ENCODE assay signal across 8 cellular contexts in the genomic region with DNA sequence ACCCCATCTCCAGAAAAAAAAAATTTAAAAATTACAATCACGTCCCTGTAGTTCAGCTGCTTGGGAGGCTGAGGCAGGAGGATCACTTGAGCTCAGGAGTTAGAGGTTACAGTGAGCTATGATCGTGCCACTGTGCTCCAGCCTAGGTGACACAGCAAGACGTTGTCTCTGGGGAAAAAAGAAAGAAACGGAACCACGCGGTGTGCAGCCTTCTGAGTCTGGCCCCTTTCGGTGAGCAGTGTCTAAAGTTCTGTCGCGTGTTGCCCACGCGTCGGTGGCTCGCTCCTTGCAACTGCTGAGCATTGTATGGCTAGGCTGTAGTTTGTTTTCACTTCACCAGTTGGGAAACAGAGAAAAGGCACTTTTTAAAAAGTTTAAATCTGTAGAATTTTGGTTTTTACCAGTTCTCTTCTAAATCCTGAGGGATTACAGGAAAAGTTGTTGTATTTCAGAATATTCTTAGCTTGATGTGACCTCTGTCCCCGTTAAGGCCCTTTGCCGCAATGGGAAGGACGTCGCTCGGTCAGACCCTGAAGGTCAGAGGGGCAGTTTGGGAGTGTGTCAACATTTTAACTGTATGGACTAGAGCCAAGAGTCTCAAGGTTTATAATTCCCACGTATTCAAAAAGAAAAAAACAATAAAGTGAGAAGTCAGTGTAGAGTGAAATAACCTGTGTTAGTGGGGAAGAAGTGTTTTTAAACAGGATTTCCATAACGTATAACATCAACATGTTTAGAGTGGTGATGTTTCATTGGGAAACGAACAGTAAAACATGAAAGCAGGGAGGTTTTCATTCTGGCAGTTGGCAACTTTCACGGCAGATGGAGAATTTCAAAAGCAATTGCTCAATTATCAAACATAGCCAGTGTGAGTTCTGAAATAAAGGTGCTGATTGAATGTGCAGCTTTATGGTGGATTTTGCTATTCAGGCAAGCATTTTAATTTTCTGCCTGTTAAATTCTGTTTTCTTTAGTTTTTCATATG. TPM values are rescaled to one million over a fixed set of nuclear protein-coding genes. Genes with fewer than 3 reads are reported as not detected.
DNase-seq lines count a peak whose midpoint lies in the region; ATAC-seq, FAIRE-seq and TF ChIP-seq lines count a peak whose summit lies in the region.

No MANE protein-coding gene starts in this region.

- H2AFZ ChIP-seq in ACC112 (ENCODE audit: low read length, unreplicated experiment) (no peak overlapping the region), astrocyte (ENCODE audit: low read depth, low read length) (no peak overlapping the region), osteoblast (ENCODE audit: low read length) (no peak overlapping the region)

- H3K9me3 Mint-ChIP-seq in IgD-negative memory B cell (no peaks in the 10 kb centered on the region), astrocyte (ENCODE audit: unreplicated experiment) (no peaks in the 10 kb centered on the region)

- peak overlapping the region; percentile 15; the same call in 1 of the 2 replicates for H3K27ac ChIP-seq in ACC112 (ENCODE audit: low read depth, low read length)
- no peak overlapping the region for H3K27ac ChIP-seq in astrocyte (ENCODE audit: low read depth, low read length)
- H3K27ac ChIP-seq in osteoblast (ENCODE audit: low read depth, low read length): peak overlapping the region; percentile 2

- H3K36me3 Mint-ChIP-seq in IgD-negative memory B cell: peaks cover 3% of the 10 kb centered on the region
- peaks cover 13% of the 10 kb centered on the region for H3K36me3 Mint-ChIP-seq in astrocyte (ENCODE audit: low read depth, unreplicated experiment)

- H3K4me3 Mint-ChIP-seq in IgD-negative memory B cell: peak overlapping the region in 2 of 4 donors; percentile 35 to 87
- H3K4me3 Mint-ChIP-seq in astrocyte (ENCODE audit: unreplicated experiment): no peak overlapping the region

- peaks cover 12% of the 10 kb centered on the region; the same call in 1 of the 2 replicates for H3K36me3 ChIP-seq in ACC112 (ENCODE audit: insufficient read depth, low read length)
- peaks cover 23% of the 10 kb centered on the region for H3K36me3 ChIP-seq in astrocyte (ENCODE audit: insufficient read depth, low read length)
- peaks cover 42% of the 10 kb centered on the region for H3K36me3 ChIP-seq in osteoblast (ENCODE audit: insufficient read depth, low read length)

- H3K4me2 ChIP-seq in astrocyte (ENCODE audit: low read length) (no peak overlapping the region), osteoblast (ENCODE audit: insufficient read depth, low read length) (no peak overlapping the region)

- H3K4me1 Mint-ChIP-seq in IgD-negative memory B cell (peaks cover 20 to 21% (median 21%) of the 10 kb centered on the region in 3 donors), astrocyte (ENCODE audit: low read depth, unreplicated experiment) (peaks cover 16% of the 10 kb centered on the region)

- H3K9ac ChIP-seq in astrocyte (ENCODE audit: low read length): no peak overlapping the region

- no peak overlapping the region for H3K4me3 ChIP-seq in ACC112 (ENCODE audit: low read depth, low read length)
- no peak overlapping the region for H3K4me3 ChIP-seq in astrocyte (ENCODE audit: insufficient read depth, low read depth, low read length)
- H3K4me3 ChIP-seq in osteoblast (ENCODE audit: insufficient read depth, low read length): no peak overlapping the region

- no peak for ATAC-seq in HG03354 (IDR thresholded peaks at IDR 0.05; ENCODE audit: poor library complexity, severe bottlenecking, unreplicated experiment)

- H3K27ac Mint-ChIP-seq in IgD-negative memory B cell (peak overlapping the region; percentile 34 to 90 (median 42)), astrocyte (ENCODE audit: unreplicated experiment) (no peak overlapping the region)

- DNase-seq in astrocyte (ENCODE audit: low read depth) (no peak), osteoblast (ENCODE audit: insufficient read length, low spot score, missing footprints) (no peak), cerebellum (ENCODE audit: low spot score) (no peak), urothelium cell line (ENCODE audit: low spot score) (no peak), pons (ENCODE audit: low spot score) (no peak)

- H3K27me3 Mint-ChIP-seq in IgD-negative memory B cell (peaks cover 1% of the 10 kb centered on the region), astrocyte (ENCODE audit: low read depth, unreplicated experiment) (no peaks in the 10 kb centered on the region)

- H3K9me3 ChIP-seq in astrocyte (ENCODE audit: insufficient read depth, low read depth, low read length) (no peaks in the 10 kb centered on the region), osteoblast (ENCODE audit: low read depth, low read length) (no peaks in the 10 kb centered on the region)

- peaks cover 14% of the 10 kb centered on the region for H3K4me1 ChIP-seq in ACC112 (ENCODE audit: control insufficient read depth, insufficient read depth, low read length, unreplicated experiment)
- H3K4me1 ChIP-seq in astrocyte (ENCODE audit: insufficient read depth, low read length): peaks cover 11% of the 10 kb centered on the region
- H3K4me1 ChIP-seq in osteoblast (ENCODE audit: insufficient read depth, low read length): peaks cover 6% of the 10 kb centered on the region

- H3K79me2 ChIP-seq in ACC112 (ENCODE audit: control insufficient read depth, insufficient read depth, low read length, unreplicated experiment): no peaks in the 10 kb centered on the region
- H3K79me2 ChIP-seq in astrocyte (ENCODE audit: insufficient read depth, low read length): no peaks in the 10 kb centered on the region
- H3K79me2 ChIP-seq in osteoblast (ENCODE audit: insufficient read depth, low read length): no peaks in the 10 kb centered on the region

- FAIRE-seq in astrocyte (lab: Jason Lieb, UNC) (peak; percentile 32), urothelium cell line (lab: Jason Lieb, UNC) (no peak)

- no peak for TF ChIP-seq CTCF in astrocyte (IDR thresholded peaks at IDR 0.05; ENCODE audit: insufficient read depth, low read depth, low read length)
- no peak for TF ChIP-seq CTCF in osteoblast (IDR thresholded peaks at IDR 0.05; ENCODE audit: extremely low read depth, low read depth, low read length)

- peaks cover 21% of the 10 kb centered on the region for H4K20me1 ChIP-seq in astrocyte (ENCODE audit: insufficient read depth, low read length)
- peaks cover 3% of the 10 kb centered on the region for H4K20me1 ChIP-seq in osteoblast (ENCODE audit: insufficient read depth, low read length)

- H3K27me3 ChIP-seq in ACC112 (ENCODE audit: insufficient read depth, low read length) (no peaks in the 10 kb centered on the region), astrocyte (ENCODE audit: insufficient read depth, low read length) (no peaks in the 10 kb centered on the region), osteoblast (ENCODE audit: insufficient read depth, low read length) (no peaks in the 10 kb centered on the region)

RNA-seq across cellular contexts. Expression of a gene that starts 45.8 kb away (rescaled TPM):
- polyA plus RNA-seq in IgD-negative memory B cell: not detected
- total RNA-seq in astrocyte: 1.4 and 1.6 TPM in 2 replicates
- 0.59 and 0.72 TPM in 2 replicates for total RNA-seq in osteoblast
- 3.8 TPM for total RNA-seq in cerebellum
